ENCODE assay signal across 17 cellular contexts in the genomic region with DNA sequence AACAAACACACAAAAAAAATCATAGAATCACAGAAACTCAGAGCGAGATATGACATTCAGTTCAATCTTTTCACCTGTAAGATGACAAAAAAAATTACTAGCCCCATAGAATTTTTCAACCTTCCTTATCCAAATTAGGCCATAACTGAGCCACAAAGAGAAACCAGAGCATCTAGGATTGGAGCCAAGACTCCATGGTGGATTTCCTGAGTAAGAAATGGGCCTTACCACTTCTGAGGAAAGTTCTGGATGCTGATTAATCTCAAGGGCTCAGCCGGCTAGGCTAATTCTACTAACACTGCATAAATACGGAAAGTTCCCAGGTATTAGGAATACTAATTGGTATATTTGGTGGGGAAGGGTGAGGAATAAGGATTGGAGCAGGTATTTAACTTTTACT.
DNase-seq lines count a peak whose midpoint lies in the region; TF ChIP-seq lines count a peak whose summit lies in the region.
"Had no signal": no experiment of that assay in that cellular context is flagged by ENCODE, and none has a peak within 500 bp of the region (broad histone marks: within the 10 kb centered on the region; RNA-seq: fewer than 3 reads in every experiment).

No MANE protein-coding gene starts in this region.

- no peak for TF ChIP-seq CTCF in HEK293 (tag by site-specific recombination; IDR thresholded peaks at IDR 0.05)
- no peak for TF ChIP-seq CTCF in astrocyte of the cerebellum (IDR thresholded peaks at IDR 0.05; ENCODE audit: low read depth, low read length, missing control alignments)
- TF ChIP-seq CTCF in fibroblast of pulmonary artery (IDR thresholded peaks at IDR 0.05; ENCODE audit: low read length, missing control alignments) = no peak
- no peak for TF ChIP-seq CTCF in tibial artery (IDR thresholded peaks at IDR 0.05)

- POLR2A ChIA-PET in HEK293 (lab: Yijun Ruan, JAX) = no interaction called here

- H3K4me3 ChIP-seq in HEK293 (ENCODE audit: low read depth, low read length) (no peak overlapping the region), astrocyte of the cerebellum (ENCODE audit: low read depth, low read length) (no peak overlapping the region), fibroblast of pulmonary artery (replicated peaks; ENCODE audit: low read depth, low read length) (no peak overlapping the region), tibial artery (no peak overlapping the region)
- H3K4me3 ChIP-seq: K562 had no signal

- H3K36me3 ChIP-seq in HEK293 (ENCODE audit: control insufficient read depth in 2 of 2, insufficient read depth in 1 of 2, low read length in 2 of 2) = no peaks in the 10 kb centered on the region
- H3K36me3 ChIP-seq in tibial artery = no peaks in the 10 kb centered on the region

- CTCF ChIA-PET in HEK293 (lab: Yijun Ruan, JAX) = interaction anchor here (0.7 to 1.3 kb wide), 2 partner anchors 113 to 325 kb away, joined by 3 to 5 read pairs; no protein-coding TSS in a partner anchor

- intact Hi-C loops in tibial artery (cut with DNase I; ENCODE audit: low total_unique reads) = no loop called here

- H3K4me1 ChIP-seq in HEK293 (ENCODE audit: control insufficient read depth, insufficient read depth, low read length) = no peaks in the 10 kb centered on the region
- H3K4me1 ChIP-seq in tibial artery = no peaks in the 10 kb centered on the region

- DNase-seq in AG08395 (ENCODE audit: low spot score) (peak; percentile 17), astrocyte of the cerebellum (ENCODE audit: low read depth) (peak; percentile 92), fibroblast of pulmonary artery (ENCODE audit: low read depth) (peak; percentile 54), hypothalamus (lab: John Stamatoyannopoulos, UW) (no peak), tibial artery (no peak), activated gamma-delta T cell (lab: John Stamatoyannopoulos, UW) (no peak), NCI-H2029 treated with DMSO at 0.1 percent for 48 hours (lab: John Stamatoyannopoulos, UW) (no peak)
- DNase-seq: AML-193, DMS 273 treated with DMSO at 0.1 percent for 48 hours, GF-D8, NCI-H1436, NCI-H2029, NCI-H510A, NCI-H82 had no signal

- in situ Hi-C loops in astrocyte of the cerebellum (cut with HindIII; ENCODE audit: low sequenced_read_pairs) = no loop called here

- no peak overlapping the region for H3K27ac ChIP-seq in HEK293 (ENCODE audit: extremely low read depth, low read depth, low read length)
- no peak overlapping the region for H3K27ac ChIP-seq in tibial artery
- H3K27ac ChIP-seq: HL-60 had no signal

- H3K27me3 ChIP-seq in tibial artery = peaks cover 0 to 2% of the 10 kb centered on the region in 2 donors

- no peaks in the 10 kb centered on the region for H3K9me3 ChIP-seq in HEK293 (ENCODE audit: control insufficient read depth, insufficient read depth, low read depth, low read length)
- H3K9me3 ChIP-seq in tibial artery = no peaks in the 10 kb centered on the region

TF ChIP-seq in HEK293, 187 proteins besides CTCF, POLR2A, EP300 and RAD21:
- no peak for TF ChIP-seq ZNF785 (tag by site-specific recombination; IDR thresholded peaks at IDR 0.05)
- TF ChIP-seq SP3 (tag by site-specific recombination; IDR thresholded peaks at IDR 0.05) = no peak
- TF ChIP-seq ZNF426 (tag by site-specific recombination; IDR thresholded peaks at IDR 0.05) = no peak
- TF ChIP-seq PRDM6 (tag by site-specific recombination; IDR thresholded peaks at IDR 0.05) = no peak
- TF ChIP-seq PRDM10 (tag by site-specific recombination; IDR thresholded peaks at IDR 0.05) = peak; percentile 36; the same call in 1 of the 2 replicates
- TF ChIP-seq ZBTB7A (tag by site-specific recombination; IDR thresholded peaks at IDR 0.05; ENCODE audit: low read depth) = no peak

Comparison
In these comparisons a context has a peak if more than half of its experiments do, and no peak if none do; other contexts are left out.
1. DNase-seq: peak in AG08395 (single experiment), astrocyte of the cerebellum (single experiment) and fibroblast of pulmonary artery (single experiment); none in hypothalamus (0 of 51), tibial artery (0 of 2), activated gamma-delta T cell (single experiment) and NCI-H2029 treated with DMSO at 0.1 percent for 48 hours (single experiment).